18 cellular contexts compared by ENCODE assay signal in the genomic region with DNA sequence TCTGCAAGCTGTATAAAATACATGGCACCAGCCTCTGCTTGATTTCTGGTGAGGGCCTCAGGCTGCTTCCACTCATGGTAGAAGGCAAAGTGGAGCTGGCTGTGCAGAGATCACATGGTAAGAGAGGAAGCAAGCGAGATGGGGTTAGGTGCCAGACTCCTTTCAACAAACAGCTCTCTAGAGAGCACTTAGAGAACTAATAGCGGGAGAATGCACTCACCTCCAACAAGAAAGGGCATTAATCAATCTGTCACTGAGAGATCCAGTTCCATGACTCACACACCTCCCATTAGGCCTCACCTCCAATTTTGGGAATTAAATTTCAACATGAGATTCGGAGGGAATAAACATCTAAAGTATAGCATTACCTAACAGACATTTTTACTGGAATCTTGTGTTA.
DNase-seq lines count a peak whose midpoint lies in the region; ATAC-seq and TF ChIP-seq lines count a peak whose summit lies in the region.
"Had no signal": no experiment of that assay in that cellular context is flagged by ENCODE, and none has a peak within 500 bp of the region (broad histone marks: within the 10 kb centered on the region; RNA-seq: fewer than 3 reads in every experiment).

No MANE protein-coding gene starts in this region.

- H3K4me3 ChIP-seq in HEK293 (ENCODE audit: low read depth, low read length): no peak overlapping the region

- H3K4me1 Mint-ChIP-seq in activated naive CD8-positive, alpha-beta T cell treated with anti-CD3 and anti-CD28 coated beads for 36 hours: no peaks in the 10 kb centered on the region
- H3K4me1 Mint-ChIP-seq: CD4-positive, alpha-beta memory T cell had no signal

- H3K4me3 Mint-ChIP-seq in activated naive CD8-positive, alpha-beta T cell treated with anti-CD3 and anti-CD28 coated beads for 36 hours: no peak overlapping the region
- H3K4me3 Mint-ChIP-seq: CD4-positive, alpha-beta memory T cell; HFFc6; T-helper 2 cell treated with Interferon-gamma antibody and Interleukin-4, amounts not matched to agents 5 μg/mL and 100 μg/mL, for 36 hours had no signal

- H3K36me3 Mint-ChIP-seq in activated naive CD8-positive, alpha-beta T cell treated with anti-CD3 and anti-CD28 coated beads for 36 hours: no peaks in the 10 kb centered on the region
- H3K36me3 Mint-ChIP-seq: CD4-positive, alpha-beta memory T cell had no signal

- no peak overlapping the region for H3K27ac ChIP-seq in HEK293 (ENCODE audit: extremely low read depth, low read depth, low read length)

- H3K36me3 ChIP-seq in HEK293 (ENCODE audit: control insufficient read depth in 2 of 2, insufficient read depth in 1 of 2, low read length in 2 of 2): no peaks in the 10 kb centered on the region
- H3K36me3 ChIP-seq: BE2C had no signal

- peaks cover 1% of the 10 kb centered on the region for H3K27me3 Mint-ChIP-seq in activated naive CD8-positive, alpha-beta T cell treated with anti-CD3 and anti-CD28 coated beads for 36 hours
- H3K27me3 Mint-ChIP-seq: CD4-positive, alpha-beta memory T cell had no signal

- peak; percentile 54 for ATAC-seq in omental fat pad (ENCODE audit: low FRiP score)
- no peak for ATAC-seq in HG03159 (IDR thresholded peaks at IDR 0.05; ENCODE audit: unreplicated experiment)

- POLR2A ChIA-PET in HEK293 (lab: Yijun Ruan, JAX): no interaction called here

- H3K9me3 ChIP-seq in HEK293 (ENCODE audit: control insufficient read depth, insufficient read depth, low read depth, low read length): no peaks in the 10 kb centered on the region
- H3K9me3 ChIP-seq: BE2C had no signal

- H3K27ac Mint-ChIP-seq in activated naive CD8-positive, alpha-beta T cell treated with anti-CD3 and anti-CD28 coated beads for 36 hours: no peak overlapping the region
- H3K27ac Mint-ChIP-seq: CD4-positive, alpha-beta memory T cell; HFFc6; T-helper 2 cell treated with Interferon-gamma antibody and Interleukin-4, amounts not matched to agents 5 μg/mL and 100 μg/mL, for 36 hours had no signal

- H3K9me3 Mint-ChIP-seq in activated naive CD8-positive, alpha-beta T cell treated with anti-CD3 and anti-CD28 coated beads for 36 hours: peaks cover 4% of the 10 kb centered on the region

- DNase-seq in NCI-H2227 (lab: John Stamatoyannopoulos, UW; ENCODE audit: unreplicated experiment) (peak; percentile 14), NCI-H2227 treated with DMSO at 0.1 percent for 48 hours (lab: John Stamatoyannopoulos, UW) (no peak), NCI-H524 treated with DMSO at 0.1 percent for 48 hours (lab: John Stamatoyannopoulos, UW) (peak; percentile 16), omental fat pad (ENCODE audit: low spot score) (no peak), HuH-7.5 (ENCODE audit: low spot score) (no peak)
- no peak for DNase-seq in activated naive CD8-positive, alpha-beta T cell treated with anti-CD3 and anti-CD28 coated beads for 36 hours
- DNase-seq: BE2C; CD4-positive, alpha-beta memory T cell; GOT3; HFFc6; KG1; NCI-H1092 treated with DMSO at 0.1 percent for 48 hours; NCI-H345; NCI-H774; SIG-M5 had no signal

- TF ChIP-seq CTCF in HEK293 (tag by site-specific recombination; IDR thresholded peaks at IDR 0.05) (no peak), omental fat pad (IDR thresholded peaks at IDR 0.05) (no peak)

- H3K4me1 ChIP-seq in HEK293 (ENCODE audit: control insufficient read depth, insufficient read depth, low read length): peaks cover 6% of the 10 kb centered on the region
- H3K4me1 ChIP-seq: BE2C had no signal

- CTCF ChIA-PET in HEK293 (lab: Yijun Ruan, JAX): interaction anchor here (0.7 kb wide), 1 partner anchor 9 kb away, joined by 3 read pairs; no protein-coding TSS in a partner anchor

TF ChIP-seq in HEK293, 187 proteins besides CTCF, POLR2A, EP300 and RAD21:
- 0 out of 2 replicates have a peak, but pooled peaks have one; percentile 27 for TF ChIP-seq KLF8 (tag by site-specific recombination; IDR thresholded peaks at IDR 0.05)
- TF ChIP-seq WT1 (tag by site-specific recombination; IDR thresholded peaks at IDR 0.05): 0 out of 2 replicates have a peak, but pooled peaks have one; percentile 37
- no peak for TF ChIP-seq ZNF830 (tag by site-specific recombination; IDR thresholded peaks at IDR 0.05; ENCODE audit: low read depth)
- peak; percentile 70 for TF ChIP-seq HIC1 (tag by site-specific recombination; IDR thresholded peaks at IDR 0.05)
- TF ChIP-seq TRIM28 (IDR thresholded peaks at IDR 0.05; ENCODE audit: borderline replicate concordance, low read length): peak; percentile 95
- no peak for TF ChIP-seq ZBTB17 (tag by site-specific recombination; IDR thresholded peaks at IDR 0.05)
- peak; percentile 17 for TF ChIP-seq SETDB1 (IDR thresholded peaks at IDR 0.05; ENCODE audit: insufficient read length, low read length)

Comparison
In these comparisons a context has a peak if more than half of its experiments do, and no peak if none do; other contexts are left out.
1. DNase-seq: peak in NCI-H2227 (single experiment) and NCI-H524 treated with DMSO at 0.1 percent for 48 hours (single experiment); none in NCI-H2227 treated with DMSO at 0.1 percent for 48 hours (single experiment), omental fat pad (single experiment), activated naive CD8-positive, alpha-beta T cell treated with anti-CD3 and anti-CD28 coated beads for 36 hours (single experiment) and HuH-7.5 (single experiment).